Comparison of ENCODE assay signal across 25 cellular contexts in the genomic region with DNA sequence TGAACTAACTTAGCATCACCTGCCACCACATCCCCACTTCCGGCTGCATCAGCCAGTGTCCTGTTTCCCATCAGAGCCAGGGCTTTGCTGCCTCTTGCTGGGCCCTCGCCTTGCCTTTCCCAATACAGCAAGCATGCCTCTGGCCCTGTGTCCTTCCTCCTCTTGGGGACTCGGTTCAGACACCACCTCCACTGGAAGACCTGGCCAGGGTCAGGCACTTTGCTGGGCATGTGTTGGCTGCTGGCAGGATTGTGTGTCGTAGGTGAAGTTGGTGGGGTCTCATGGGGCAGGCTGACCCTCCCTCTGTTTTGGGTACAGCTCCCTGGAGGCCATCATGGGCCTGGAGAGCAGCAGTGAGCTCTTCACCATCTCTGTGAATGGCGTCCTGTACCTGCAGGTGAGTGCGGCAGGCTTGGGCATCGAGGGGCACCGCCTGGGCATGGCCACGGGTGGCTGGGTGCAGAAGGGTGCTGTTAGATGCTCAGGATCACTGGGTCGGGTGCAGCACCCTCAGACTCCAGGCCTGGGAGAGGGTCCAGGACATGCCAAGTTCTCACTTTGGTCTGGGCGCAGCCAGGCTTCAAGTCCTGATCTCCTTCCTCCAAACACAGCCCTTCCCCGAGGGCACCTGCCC. TPM values are rescaled to one million over a fixed set of nuclear protein-coding genes. Genes with fewer than 3 reads are reported as not detected.
A peak's percentile ranks its signal among the peaks of the same experiment; 100 is the strongest.
DNase-seq lines count a peak whose midpoint lies in the region; ATAC-seq, FAIRE-seq and TF ChIP-seq lines count a peak whose summit lies in the region.
"Had no signal": no experiment of that assay in that cellular context is flagged by ENCODE, and none has a peak within 500 bp of the region (broad histone marks: within the 10 kb centered on the region; RNA-seq: fewer than 3 reads in every experiment).

No MANE protein-coding gene starts in this region.

- no peak overlapping the region for H3K27ac ChIP-seq in upper lobe of right lung
- H3K27ac ChIP-seq: A549 had no signal

- TF ChIP-seq CTCF in bronchial epithelial cell (IDR thresholded peaks at IDR 0.05; ENCODE audit: insufficient read depth, low read length, severe bottlenecking) (no peak), nephron (IDR thresholded peaks at IDR 0.05; ENCODE audit: unreplicated experiment in 3 of 3) (no peak), upper lobe of right lung (IDR thresholded peaks at IDR 0.05) (no peak)

- intact Hi-C loops in upper lobe of right lung (cut with DNase I), result no loop called here

- peaks cover 34% of the 10 kb centered on the region for H3K36me3 Mint-ChIP-seq in activated T-cell treated with anti-CD3 and anti-CD28 coated beads, Interleukin-2, amount 50 U/mL, for 24 hours (ENCODE audit: low read depth)
- peaks cover 0 to 2% of the 10 kb centered on the region in 2 donors for H3K36me3 Mint-ChIP-seq in activated T-cell treated with anti-CD3 and anti-CD28 coated beads, Interleukin-2, amount 50 U/mL, for 72 hours (ENCODE audit: insufficient read depth in 2 of 2)
- peaks cover 11% of the 10 kb centered on the region for H3K36me3 Mint-ChIP-seq in nephron (ENCODE audit: low read depth)

- H3K4me1 ChIP-seq in upper lobe of right lung, result peaks cover 13% of the 10 kb centered on the region

- no peaks in the 10 kb centered on the region for H3K9me3 Mint-ChIP-seq in activated T-cell treated with anti-CD3 and anti-CD28 coated beads, Interleukin-2, amount 50 U/mL, for 24 hours
- no peaks in the 10 kb centered on the region for H3K9me3 Mint-ChIP-seq in activated T-cell treated with anti-CD3 and anti-CD28 coated beads, Interleukin-2, amount 50 U/mL, for 72 hours
- H3K9me3 Mint-ChIP-seq in nephron, result no peaks in the 10 kb centered on the region
- H3K9me3 Mint-ChIP-seq: activated naive CD4-positive, alpha-beta T cell treated with anti-CD3 and anti-CD28 coated beads, Interleukin-2, amount 50 U/mL, for 72 hours; activated T-helper 17 cell treated with anti-CD3 and anti-CD28 coated beads, Interleukin-2, amount 50 U/mL, for 72 hours; CD8-positive, alpha-beta memory T cell had no signal

- H3K4me3 ChIP-seq in bronchial epithelial cell (ENCODE audit: low read depth, low read length) (no peak overlapping the region), upper lobe of right lung (no peak overlapping the region)
- H3K4me3 ChIP-seq: A549, lung had no signal

- H3K36me3 ChIP-seq in bronchial epithelial cell (ENCODE audit: control insufficient read depth, insufficient read depth, low read length), result peaks cover 9% of the 10 kb centered on the region
- peaks cover 22% of the 10 kb centered on the region for H3K36me3 ChIP-seq in upper lobe of right lung

- H3K4me1 Mint-ChIP-seq in activated T-cell treated with anti-CD3 and anti-CD28 coated beads, Interleukin-2, amount 50 U/mL, for 24 hours (ENCODE audit: low read depth), result peaks cover 8% of the 10 kb centered on the region
- H3K4me1 Mint-ChIP-seq in activated T-cell treated with anti-CD3 and anti-CD28 coated beads, Interleukin-2, amount 50 U/mL, for 72 hours (ENCODE audit: low read depth), result peaks cover 3% of the 10 kb centered on the region
- peaks cover 13% of the 10 kb centered on the region for H3K4me1 Mint-ChIP-seq in nephron
- H3K4me1 Mint-ChIP-seq: activated T-helper 17 cell treated with anti-CD3 and anti-CD28 coated beads, Interleukin-2, amount 50 U/mL, for 72 hours had no signal

- H3K27me3 ChIP-seq in bronchial epithelial cell (ENCODE audit: control insufficient read depth, insufficient read depth, low read length) (no peaks in the 10 kb centered on the region), upper lobe of right lung (peaks cover 38% of the 10 kb centered on the region)

- H3K4me3 Mint-ChIP-seq in activated T-cell treated with anti-CD3 and anti-CD28 coated beads, Interleukin-2, amount 50 U/mL, for 24 hours, result no peak overlapping the region
- H3K4me3 Mint-ChIP-seq in activated T-cell treated with anti-CD3 and anti-CD28 coated beads, Interleukin-2, amount 50 U/mL, for 72 hours, result no peak overlapping the region
- peak overlapping the region; percentile 59 to 67 (median 67) for H3K4me3 Mint-ChIP-seq in nephron
- H3K4me3 Mint-ChIP-seq: activated T-helper 17 cell treated with anti-CD3 and anti-CD28 coated beads, Interleukin-2, amount 50 U/mL, for 72 hours; CD8-positive, alpha-beta memory T cell had no signal

- no peak for ATAC-seq in activated T-cell treated with anti-CD3 and anti-CD28 coated beads, Interleukin-2, amount 50 U/mL, for 72 hours (replicated peaks in 1 of 2)
- ATAC-seq in upper lobe of right lung (no peak), GM21423 (IDR thresholded peaks at IDR 0.05; ENCODE audit: unreplicated experiment) (no peak)
- ATAC-seq: A549; activated naive CD4-positive, alpha-beta T cell treated with anti-CD3 and anti-CD28 coated beads, Interleukin-2, amount 50 U/mL, for 72 hours; activated T-helper 17 cell treated with anti-CD3 and anti-CD28 coated beads, Interleukin-2, amount 50 U/mL, for 72 hours had no signal

- H3K27ac Mint-ChIP-seq in activated T-cell treated with anti-CD3 and anti-CD28 coated beads, Interleukin-2, amount 50 U/mL, for 24 hours, result peak overlapping the region; percentile 59
- H3K27ac Mint-ChIP-seq in activated T-cell treated with anti-CD3 and anti-CD28 coated beads, Interleukin-2, amount 50 U/mL, for 72 hours, result no peak overlapping the region
- no peak overlapping the region for H3K27ac Mint-ChIP-seq in nephron
- H3K27ac Mint-ChIP-seq: activated naive CD4-positive, alpha-beta T cell treated with anti-CD3 and anti-CD28 coated beads, Interleukin-2, amount 50 U/mL, for 72 hours; activated T-helper 17 cell treated with anti-CD3 and anti-CD28 coated beads, Interleukin-2, amount 50 U/mL, for 72 hours had no signal

- H3K9me3 ChIP-seq in upper lobe of right lung, result no peaks in the 10 kb centered on the region
- H3K9me3 ChIP-seq: A549 had no signal

- peak; percentile 27 for DNase-seq in activated T-cell treated with anti-CD3 and anti-CD28 coated beads, Interleukin-2, amount 50 U/mL, for 24 hours
- no peak for DNase-seq in activated T-cell treated with anti-CD3 and anti-CD28 coated beads, Interleukin-2, amount 50 U/mL, for 72 hours
- DNase-seq in bronchial epithelial cell (ENCODE audit: low read depth), result no peak
- DNase-seq in upper lobe of right lung, result peak; percentile 56
- no peak for DNase-seq in NCI-H1694 (lab: John Stamatoyannopoulos, UW)
- no peak for DNase-seq in GF-D8 (lab: John Stamatoyannopoulos, UW)
- DNase-seq: activated CD4-positive, alpha-beta T cell treated with anti-CD3 and anti-CD28 coated beads for 48 hours; CD8-positive, alpha-beta memory T cell; DMS79; HCEC 1CT; Kasumi-1; NCI-H1694 treated with DMSO at 0.1 percent for 48 hours; NCI-H526 treated with DMSO at 0.1 percent for 48 hours; T-helper 2 cell had no signal

- peak; percentile 32 for FAIRE-seq in bronchial epithelial cell (lab: Jason Lieb, UNC)
- FAIRE-seq: A549, astrocyte, RCC 7860 had no signal

- peaks cover 31% of the 10 kb centered on the region for H3K27me3 Mint-ChIP-seq in activated T-cell treated with anti-CD3 and anti-CD28 coated beads, Interleukin-2, amount 50 U/mL, for 24 hours
- peaks cover 16% of the 10 kb centered on the region for H3K27me3 Mint-ChIP-seq in activated T-cell treated with anti-CD3 and anti-CD28 coated beads, Interleukin-2, amount 50 U/mL, for 72 hours (ENCODE audit: low read depth)
- peaks cover 44% of the 10 kb centered on the region for H3K27me3 Mint-ChIP-seq in nephron (ENCODE audit: low read depth)
- H3K27me3 Mint-ChIP-seq: activated T-helper 17 cell treated with anti-CD3 and anti-CD28 coated beads, Interleukin-2, amount 50 U/mL, for 72 hours had no signal

RNA-seq across cellular contexts. Expression of a gene that starts 6.6 kb away (rescaled TPM):
- under 1 TPM; 0.60 to 0.88 TPM for total RNA-seq in activated T-cell treated with anti-CD3 and anti-CD28 coated beads, Interleukin-2, amount 50 U/mL, for 72 hours
- 4.2 and 5.8 TPM in 2 replicates for total RNA-seq in bronchial epithelial cell
- not detected for total RNA-seq in upper lobe of right lung
- total RNA-seq: activated T-helper 17 cell treated with anti-CD3 and anti-CD28 coated beads, Interleukin-2, amount 50 U/mL, for 72 hours had no signal

RNA-seq across cellular contexts. Expression of a gene that starts 26.9 kb away (rescaled TPM):
- not detected for total RNA-seq in activated T-cell treated with anti-CD3 and anti-CD28 coated beads, Interleukin-2, amount 50 U/mL, for 72 hours
- total RNA-seq in bronchial epithelial cell (0.26 and 0.38 TPM in 2 replicates), upper lobe of right lung (0.90 TPM)
- total RNA-seq: activated naive CD4-positive, alpha-beta T cell treated with anti-CD3 and anti-CD28 coated beads, Interleukin-2, amount 50 U/mL, for 72 hours; activated T-helper 17 cell treated with anti-CD3 and anti-CD28 coated beads, Interleukin-2, amount 50 U/mL, for 72 hours; CD8-positive, alpha-beta memory T cell; cerebellum; pulmonary artery endothelial cell; SK-MEL-5 had no signal

RNA-seq across cellular contexts. Expression of a gene that starts 38.1 kb away (rescaled TPM):
- total RNA-seq in activated T-cell treated with anti-CD3 and anti-CD28 coated beads, Interleukin-2, amount 50 U/mL, for 72 hours, result 10 to 100 TPM; 53.2 to 55.5 TPM
- 25.0 and 31.4 TPM in 2 replicates for total RNA-seq in bronchial epithelial cell
- total RNA-seq in upper lobe of right lung, result 47.2 TPM

Comparison
In these comparisons a context has a peak if more than half of its experiments do, and no peak if none do; other contexts are left out.
1. DNase-seq: peak in activated T-cell treated with anti-CD3 and anti-CD28 coated beads, Interleukin-2, amount 50 U/mL, for 24 hours (single experiment) and upper lobe of right lung (single experiment); none in activated T-cell treated with anti-CD3 and anti-CD28 coated beads, Interleukin-2, amount 50 U/mL, for 72 hours (0 of 2), bronchial epithelial cell (single experiment), NCI-H1694 (single experiment) and GF-D8 (single experiment).
2. H3K4me3 Mint-ChIP-seq: peak in nephron (3 of 3); none in activated T-cell treated with anti-CD3 and anti-CD28 coated beads, Interleukin-2, amount 50 U/mL, for 24 hours (single experiment) and activated T-cell treated with anti-CD3 and anti-CD28 coated beads, Interleukin-2, amount 50 U/mL, for 72 hours (0 of 2).